Comparison of ENCODE assay signal across 12 cellular contexts in genomic region chr13:51066091-51066831, GRCh38. TPM values are rescaled to one million over a fixed set of nuclear protein-coding genes. Genes with fewer than 3 reads are reported as not detected.
DNase-seq lines count a peak whose midpoint lies in the region; ATAC-seq, FAIRE-seq and TF ChIP-seq lines count a peak whose summit lies in the region.
"Had no signal": no experiment of that assay in that cellular context is flagged by ENCODE, and none has a peak within 500 bp of the region (broad histone marks: within the 10 kb centered on the region; RNA-seq: fewer than 3 reads in every experiment).

No MANE protein-coding gene starts in this region.

- H3K36me3 ChIP-seq in heart right ventricle (no peaks in the 10 kb centered on the region), right atrium auricular region (no peaks in the 10 kb centered on the region), left ventricle myocardium inferior (no peaks in the 10 kb centered on the region)

- H3K4me3 ChIP-seq in heart right ventricle (no peak overlapping the region), right atrium auricular region (no peak overlapping the region), left ventricle myocardium inferior (no peak overlapping the region)

- H3K9me3 ChIP-seq in heart right ventricle (no peaks in the 10 kb centered on the region), right atrium auricular region (no peaks in the 10 kb centered on the region), left ventricle myocardium inferior (replicated peaks) (no peaks in the 10 kb centered on the region)

- TF ChIP-seq CTCF in heart right ventricle (IDR thresholded peaks at IDR 0.05), result no peak
- TF ChIP-seq CTCF in right atrium auricular region (IDR thresholded peaks at IDR 0.05), result no peak
- TF ChIP-seq CTCF in left ventricle myocardium inferior (IDR thresholded peaks at IDR 0.05; ENCODE audit: borderline replicate concordance), result no peak

- intact Hi-C loops in heart right ventricle (cut with DNase I) (loop anchor here in 6 of 10 donors (5.0 to 10.0 kb wide), 6 partner anchors 94 to 1091 kb away; no protein-coding TSS in a partner anchor), left ventricle myocardium inferior (cut with micrococcal nuclease) (no loop called here)

- H3K27me3 ChIP-seq in heart right ventricle (peaks cover 0 to 11% (median 0%) of the 10 kb centered on the region in 7 donors), right atrium auricular region (no peaks in the 10 kb centered on the region), left ventricle myocardium inferior (ENCODE audit: low read depth) (peaks cover 18% of the 10 kb centered on the region)

- peaks cover 0 to 49% (median 19%) of the 10 kb centered on the region in 9 donors for H3K4me1 ChIP-seq in heart right ventricle
- H3K4me1 ChIP-seq in right atrium auricular region, result peaks cover 0 to 12% of the 10 kb centered on the region in 2 donors
- H3K4me1 ChIP-seq in left ventricle myocardium inferior, result peaks cover 37% of the 10 kb centered on the region

- H3K27ac ChIP-seq in heart right ventricle, result peak overlapping the region in 6 of 10 donors; percentile 13 to 58 (median 44)
- no peak overlapping the region for H3K27ac ChIP-seq in right atrium auricular region
- peak overlapping the region; percentile 39 for H3K27ac ChIP-seq in left ventricle myocardium inferior (replicated peaks)

- no peak for FAIRE-seq in urothelium cell line (lab: Jason Lieb, UNC)

- WGBS in heart right ventricle, 2 donors, result 44 to 58% methylated on average over 15 of the region's 15 CpGs

- ATAC-seq in heart right ventricle, result peak; percentile 21 to 80 (median 72)

- DNase-seq in heart right ventricle (peak in 1 of 2 donors; percentile 30), right atrium auricular region (ENCODE audit: low spot score) (no peak), SW480 (ENCODE audit: low spot score) (peak; percentile 75), left ventricle myocardium inferior (no peak), urothelium cell line (ENCODE audit: low spot score) (peak; percentile 51), NCI-H1694 (lab: John Stamatoyannopoulos, UW) (no peak), epidermal melanocyte (ENCODE audit: insufficient read length, low spot score) (no peak), NCI-H774 (lab: John Stamatoyannopoulos, UW) (no peak)
- DNase-seq: activated CD4-positive, alpha-beta memory T cell treated with anti-CD3 and anti-CD28 coated beads for 36 hours; glutamatergic neuron; NK-92 treated with Interleukin-12 subunit alpha and Interleukin-12 subunit beta, amount 100 ng/mL, for 24 hours had no signal

RNA-seq across cellular contexts. Expression of gene C13orf42, which starts 44.8 kb away (rescaled TPM):
- total RNA-seq in heart right ventricle (not detected), right atrium auricular region (not detected), left ventricle myocardium inferior (not detected)
- polyA plus RNA-seq in heart right ventricle, result under 1 TPM in 1 of 2 donors, not detected in 1; 0.01 TPM
- total RNA-seq: activated CD4-positive, alpha-beta memory T cell treated with anti-CD3 and anti-CD28 coated beads for 36 hours had no signal
- polyA plus RNA-seq: neural cell had no signal

Comparison
In these comparisons a context has a peak if more than half of its experiments do, and no peak if none do; other contexts are left out.
1. H3K27ac ChIP-seq: peak in heart right ventricle (6 of 10) and left ventricle myocardium inferior (single experiment); none in right atrium auricular region (0 of 2).
2. DNase-seq: peak in SW480 (single experiment) and urothelium cell line (single experiment); none in right atrium auricular region (single experiment), left ventricle myocardium inferior (single experiment), NCI-H1694 (single experiment), epidermal melanocyte (single experiment) and NCI-H774 (single experiment).